Comparison of ENCODE assay signal across 26 cellular contexts in the genomic region with DNA sequence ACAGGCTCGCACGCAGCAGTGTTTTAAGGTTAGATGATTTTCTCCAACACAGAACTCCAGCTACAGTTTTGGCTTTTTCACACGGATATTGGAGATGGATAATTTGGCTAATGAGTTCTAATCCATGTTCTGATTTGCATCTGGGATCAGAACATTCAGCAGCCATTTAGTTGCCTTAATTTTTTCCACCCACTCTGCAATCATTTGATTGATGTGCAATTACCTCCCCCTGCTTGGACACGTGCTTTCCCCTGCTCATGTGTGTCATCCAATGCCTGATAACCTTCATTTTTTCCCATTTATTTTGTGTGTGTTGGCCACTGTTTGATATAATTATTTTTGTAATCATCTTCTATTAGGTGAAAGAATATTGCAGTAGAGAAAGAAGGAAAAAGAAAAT.
"Had no signal": no experiment of that assay in that cellular context is flagged by ENCODE, and none has a peak within 500 bp of the region (broad histone marks: within the 10 kb centered on the region; RNA-seq: fewer than 3 reads in every experiment).

No MANE protein-coding gene starts in this region.

- H3K27ac ChIP-seq: stomach, suprapubic skin, testis, thoracic aorta, thyroid gland, tibial artery, tibial nerve, transverse colon, upper lobe of left lung, upper lobe of right lung, uterus, vagina had no signal

- DNase-seq: stimulated activated CD4-positive, alpha-beta T cell treated with anti-CD3 and anti-CD28 coated beads, Interleukin-2, amount 100 ng/mL, for 48 hours; stimulated activated CD4-positive, alpha-beta T cell treated with anti-CD3 and anti-CD28 coated beads, Interleukin-4, amount 100 ng/mL, for 1 hour; stimulated activated CD4-positive, alpha-beta T cell treated with anti-CD3 and anti-CD28 coated beads, Interleukin-4, amount 100 ng/mL, for 24 hours; stimulated activated CD4-positive, alpha-beta T cell treated with anti-CD3 and anti-CD28 coated beads, Interleukin-4, amount 100 ng/mL, for 4 hours; stimulated activated CD8-positive, alpha-beta memory T cell treated with anti-CD3 and anti-CD28 coated beads, Interleukin-4, amount 100 ng/mL, for 48 hours; stimulated activated naive B cell treated with anti-CD40 and anti-IgM and Interleukin-4, amounts not matched to agents 10 μg/mL and 1 μg/mL and 100 μg/mL, for 72 hours; stimulated activated naive CD4-positive, alpha-beta T cell; stimulated activated naive CD4-positive, alpha-beta T cell treated with Interleukin-2 at 50 U/mL for 16 hours; stimulated activated naive CD8-positive, alpha-beta T cell treated with anti-CD3 and anti-CD28 coated beads, Interleukin-15, amount 100 ng/mL, for 72 hours; stimulated activated naive CD8-positive, alpha-beta T cell treated with anti-CD3 and anti-CD28 coated beads, Interleukin-15, Interleukin-2, amounts not matched to agents 100 U/mL and 50 U/mL, for 24 hours; stomach; substantia nigra; testis; thyroid gland; tibial artery; transverse colon; trophoblast cell; upper lobe of left lung; upper lobe of right lung; uterus had no signal

- ATAC-seq: stimulated activated effector memory CD8-positive, alpha-beta T cell treated with anti-CD3 and anti-CD28 coated beads, Interleukin-12 subunit alpha, Interleukin-12 subunit beta, amount 100 ng/mL, for 72 hours; stimulated activated memory B cell treated with anti-CD40 and anti-IgM and Interleukin-4, amounts not matched to agents 10 μg/mL and 1 μg/mL and 100 μg/mL, for 72 hours; stimulated activated naive B cell treated with anti-CD40 and anti-IgM and Interleukin-4, amounts not matched to agents 10 μg/mL and 1 μg/mL and 100 μg/mL, for 72 hours; stimulated activated naive CD8-positive, alpha-beta T cell treated with anti-CD3 and anti-CD28 coated beads, Interleukin-15, amount 100 ng/mL, for 72 hours; stimulated activated naive CD8-positive, alpha-beta T cell treated with anti-CD3 and anti-CD28 coated beads, Interleukin-15, Interleukin-2, amounts not matched to agents 100 U/mL and 50 U/mL, for 24 hours; upper lobe of right lung had no signal
